23 cellular contexts compared by ENCODE assay signal in genomic region chr1:10916311-10916710, GRCh38.
DNase-seq lines count a peak whose midpoint lies in the region; ATAC-seq, FAIRE-seq and TF ChIP-seq lines count a peak whose summit lies in the region.
"Had no signal": no experiment of that assay in that cellular context is flagged by ENCODE, and none has a peak within 500 bp of the region (broad histone marks: within the 10 kb centered on the region; RNA-seq: fewer than 3 reads in every experiment).

No MANE protein-coding gene starts in this region.

- H3F3A ChIP-seq in GM23338 (replicated peaks; ENCODE audit: low read depth), result no peaks in the 10 kb centered on the region

- ATAC-seq in GM23338 (no peak), upper lobe of right lung (no peak), HG03025 (IDR thresholded peaks at IDR 0.05; ENCODE audit: low FRiP score, unreplicated experiment) (no peak)
- ATAC-seq: Right ventricle myocardium inferior, SK-N-SH treated with all-trans-retinoic acid at 6 μM for 48 hours had no signal

- H4K20me1 ChIP-seq in GM23338 (replicated peaks; ENCODE audit: insufficient read depth), result no peaks in the 10 kb centered on the region

- intact Hi-C loops in activated naive CD4-positive, alpha-beta T cell treated with anti-CD3 and anti-CD28 coated beads for 36 hours (cut with micrococcal nuclease), result no loop called here
- intact Hi-C loops in kidney (cut with DNase I), result no loop called here
- intact Hi-C loops in upper lobe of right lung (cut with DNase I), result no loop called here

- H3K27ac ChIP-seq in GM23338 (ENCODE audit: low read depth) (no peak overlapping the region), kidney (ENCODE audit: low read depth in 2 of 2, low read length in 2 of 2) (no peak overlapping the region), upper lobe of right lung (no peak overlapping the region)
- H3K27ac ChIP-seq: GM23248, PC-9, SJCRH30 had no signal

- H3K9me2 ChIP-seq in GM23338 (ENCODE audit: insufficient read depth), result no peaks in the 10 kb centered on the region

- H3K4me3 Mint-ChIP-seq in activated naive CD4-positive, alpha-beta T cell treated with anti-CD3 and anti-CD28 coated beads, Interleukin-2, amount 50 U/mL, for 24 hours, result no peak overlapping the region
- no peak overlapping the region for H3K4me3 Mint-ChIP-seq in activated naive CD4-positive, alpha-beta T cell treated with anti-CD3 and anti-CD28 coated beads for 36 hours
- H3K4me3 Mint-ChIP-seq in GM23338, result no peak overlapping the region
- H3K4me3 Mint-ChIP-seq: HFFc6 had no signal

- H3K9ac ChIP-seq in kidney (ENCODE audit: low read length in 2 of 2), result no peak overlapping the region
- H3K9ac ChIP-seq: GM23248 had no signal

- H3K4me1 ChIP-seq in GM23338 (ENCODE audit: insufficient read depth) (no peaks in the 10 kb centered on the region; the same call in 1 of the 2 replicates), kidney (ENCODE audit: control insufficient read depth in 1 of 2, insufficient read depth in 1 of 2, low read depth in 1 of 2, low read length in 2 of 2) (no peaks in the 10 kb centered on the region), upper lobe of right lung (no peaks in the 10 kb centered on the region)
- H3K4me1 ChIP-seq: HAP-1, SJCRH30 had no signal

- peak overlapping the region; percentile 59 for H3K27ac Mint-ChIP-seq in activated naive CD4-positive, alpha-beta T cell treated with anti-CD3 and anti-CD28 coated beads, Interleukin-2, amount 50 U/mL, for 24 hours
- H3K27ac Mint-ChIP-seq in activated naive CD4-positive, alpha-beta T cell treated with anti-CD3 and anti-CD28 coated beads for 36 hours, result no peak overlapping the region
- no peak overlapping the region for H3K27ac Mint-ChIP-seq in GM23338
- H3K27ac Mint-ChIP-seq: HFFc6 had no signal

- H3K4me1 Mint-ChIP-seq in activated naive CD4-positive, alpha-beta T cell treated with anti-CD3 and anti-CD28 coated beads, Interleukin-2, amount 50 U/mL, for 24 hours, result peaks cover 28% of the 10 kb centered on the region
- H3K4me1 Mint-ChIP-seq in activated naive CD4-positive, alpha-beta T cell treated with anti-CD3 and anti-CD28 coated beads for 36 hours (ENCODE audit: low read depth), result peaks cover 28% of the 10 kb centered on the region
- peaks cover 5% of the 10 kb centered on the region for H3K4me1 Mint-ChIP-seq in GM23338

- no peaks in the 10 kb centered on the region for H3K79me2 ChIP-seq in GM23338 (replicated peaks; ENCODE audit: insufficient read depth)

- H3K9me3 Mint-ChIP-seq in activated naive CD4-positive, alpha-beta T cell treated with anti-CD3 and anti-CD28 coated beads, Interleukin-2, amount 50 U/mL, for 24 hours, result no peaks in the 10 kb centered on the region
- no peaks in the 10 kb centered on the region for H3K9me3 Mint-ChIP-seq in activated naive CD4-positive, alpha-beta T cell treated with anti-CD3 and anti-CD28 coated beads for 36 hours
- no peaks in the 10 kb centered on the region for H3K9me3 Mint-ChIP-seq in GM23338
- H3K9me3 Mint-ChIP-seq: CD8-positive, alpha-beta memory T cell; HFFc6 had no signal

- H3K27me3 ChIP-seq in GM23338 (ENCODE audit: insufficient read depth) (no peaks in the 10 kb centered on the region), upper lobe of right lung (no peaks in the 10 kb centered on the region)

- H3K4me3 ChIP-seq in GM23338 (no peak overlapping the region), kidney (ENCODE audit: low read length in 2 of 2) (no peak overlapping the region), upper lobe of right lung (no peak overlapping the region)
- H3K4me3 ChIP-seq: GM23248, HAP-1, PC-9, SJCRH30 had no signal

- no peak for DNase-seq in activated naive CD4-positive, alpha-beta T cell treated with anti-CD3 and anti-CD28 coated beads for 36 hours
- no peak for DNase-seq in GM23338 (ENCODE audit: low spot score)
- peak; percentile 28 for DNase-seq in kidney
- DNase-seq in upper lobe of right lung, result peak; percentile 47
- no peak for DNase-seq in AG08395 (ENCODE audit: low spot score)
- DNase-seq in NCI-H2081 (lab: John Stamatoyannopoulos, UW), result no peak
- DNase-seq: C1 segment of cervical spinal cord; GM23248; HFFc6; KBM-7; MM.1S; NCI-H2029; NCI-H446 treated with DMSO at 0.1 percent for 48 hours; NK-92 treated with Interleukin-12 subunit alpha and Interleukin-12 subunit beta, amount 100 ng/mL, for 24 hours; PC-9; SJCRH30 had no signal

- no peaks in the 10 kb centered on the region for H3K36me3 ChIP-seq in GM23338 (ENCODE audit: insufficient read depth)
- H3K36me3 ChIP-seq in kidney (ENCODE audit: control insufficient read depth in 1 of 2, insufficient read depth in 2 of 2, low read length in 2 of 2), result no peaks in the 10 kb centered on the region
- H3K36me3 ChIP-seq in upper lobe of right lung, result no peaks in the 10 kb centered on the region
- H3K36me3 ChIP-seq: HAP-1, SJCRH30 had no signal

- H2AFZ ChIP-seq in GM23338, result 0 out of 2 replicates have a peak overlapping the region, but pooled peaks have one; percentile 47
- H2AFZ ChIP-seq: GM23248, PC-9 had no signal

- H3K9me3 ChIP-seq in kidney (ENCODE audit: control insufficient read depth in 1 of 2, low read length in 2 of 2) (no peaks in the 10 kb centered on the region), upper lobe of right lung (no peaks in the 10 kb centered on the region)
- H3K9me3 ChIP-seq: HAP-1, SJCRH30 had no signal

- H3K4me2 ChIP-seq in GM23338, result no peak overlapping the region
- H3K4me2 ChIP-seq: PC-9 had no signal

- TF ChIP-seq CTCF in GM23338 (conservative IDR thresholded peaks at IDR 0.05; ENCODE audit: low read depth in 2 of 2) (no peak), kidney (IDR thresholded peaks at IDR 0.05; ENCODE audit: borderline replicate concordance, extremely low read depth, insufficient read depth) (no peak), upper lobe of right lung (IDR thresholded peaks at IDR 0.05) (no peak)

- CTCF ChIA-PET in activated naive CD4-positive, alpha-beta T cell treated with anti-CD3 and anti-CD28 coated beads for 36 hours (lab: Charles Lee), result no interaction called here

- no peaks in the 10 kb centered on the region for H3K36me3 Mint-ChIP-seq in activated naive CD4-positive, alpha-beta T cell treated with anti-CD3 and anti-CD28 coated beads, Interleukin-2, amount 50 U/mL, for 24 hours
- no peaks in the 10 kb centered on the region for H3K36me3 Mint-ChIP-seq in activated naive CD4-positive, alpha-beta T cell treated with anti-CD3 and anti-CD28 coated beads for 36 hours (ENCODE audit: low read depth)
- no peaks in the 10 kb centered on the region for H3K36me3 Mint-ChIP-seq in GM23338 (ENCODE audit: low read depth)
- H3K36me3 Mint-ChIP-seq: CD8-positive, alpha-beta memory T cell had no signal

- H3K27me3 Mint-ChIP-seq in activated naive CD4-positive, alpha-beta T cell treated with anti-CD3 and anti-CD28 coated beads, Interleukin-2, amount 50 U/mL, for 24 hours, result no peaks in the 10 kb centered on the region
- H3K27me3 Mint-ChIP-seq in activated naive CD4-positive, alpha-beta T cell treated with anti-CD3 and anti-CD28 coated beads for 36 hours (ENCODE audit: low read depth), result peaks cover 26% of the 10 kb centered on the region
- peaks cover 5% of the 10 kb centered on the region for H3K27me3 Mint-ChIP-seq in GM23338 (ENCODE audit: insufficient read depth, low read depth, poor library complexity)

- no peak for FAIRE-seq in kidney (lab: Jason Lieb, UNC)
- FAIRE-seq: GM18507 had no signal

TF ChIP-seq in GM23338, 12 proteins besides CTCF, POLR2A, EP300 and RAD21 (continues in another document):
- no peak for TF ChIP-seq JUNB (IDR thresholded peaks at IDR 0.05; ENCODE audit: unreplicated experiment)

Comparison
In these comparisons a context has a peak if more than half of its experiments do, and no peak if none do; other contexts are left out.
1. DNase-seq: peak in kidney (single experiment) and upper lobe of right lung (single experiment); none in activated naive CD4-positive, alpha-beta T cell treated with anti-CD3 and anti-CD28 coated beads for 36 hours (single experiment), GM23338 (single experiment), AG08395 (single experiment) and NCI-H2081 (0 of 2).